Comparison of ENCODE assay signal across 11 cellular contexts in genomic region chr16:2025878-2026460, GRCh38. TPM values are rescaled to one million over a fixed set of nuclear protein-coding genes. Genes with fewer than 3 reads are reported as not detected.
DNase-seq lines count a peak whose midpoint lies in the region; ATAC-seq and TF ChIP-seq lines count a peak whose summit lies in the region.
"Had no signal": no experiment of that assay in that cellular context is flagged by ENCODE, and none has a peak within 500 bp of the region (broad histone marks: within the 10 kb centered on the region; RNA-seq: fewer than 3 reads in every experiment).

No MANE protein-coding gene starts in this region.

- peak overlapping the region in 11 of 12 donors; percentile 42 to 98 (median 89) for H3K4me3 ChIP-seq in heart left ventricle
- H3K4me3 ChIP-seq in breast epithelium = peak overlapping the region; percentile 58 to 93 (median 74)
- H3K4me3 ChIP-seq in upper lobe of right lung = peak overlapping the region; percentile 52

- H3K27ac Mint-ChIP-seq in naive B cell = no peak overlapping the region

- peaks cover 22 to 29% (median 24%) of the 10 kb centered on the region in 3 donors for H3K4me1 Mint-ChIP-seq in naive B cell

- H3K9me3 Mint-ChIP-seq in naive B cell = peaks cover 0 to 1% (median 0%) of the 10 kb centered on the region in 7 donors

- peaks cover 17 to 68% (median 45%) of the 10 kb centered on the region in 3 donors for H3K27me3 Mint-ChIP-seq in naive B cell

- WGBS in heart left ventricle, 4 donors = 66 to 76% (median 66%) methylated on average over 16 of the region's 16 CpGs

- peaks cover 0 to 72% (median 40%) of the 10 kb centered on the region in 12 donors for H3K4me1 ChIP-seq in heart left ventricle
- peaks cover 4 to 27% of the 10 kb centered on the region in 2 donors for H3K4me1 ChIP-seq in breast epithelium
- H3K4me1 ChIP-seq in upper lobe of right lung = peaks cover 46% of the 10 kb centered on the region

- H3K27ac ChIP-seq in heart left ventricle (peak overlapping the region; percentile 62 to 97 (median 88)), breast epithelium (peak overlapping the region; percentile 71 to 75), upper lobe of right lung (peak overlapping the region; percentile 67)

- no peak for ATAC-seq in heart left ventricle
- no peak for ATAC-seq in Right ventricle myocardium inferior
- ATAC-seq in naive B cell (ENCODE audit: low read depth in 2 of 2) = no peak
- no peak for ATAC-seq in upper lobe of right lung
- no peak for ATAC-seq in HG03520 (IDR thresholded peaks at IDR 0.05; ENCODE audit: unreplicated experiment)
- no peak for ATAC-seq in omental fat pad (ENCODE audit: low FRiP score)

- intact Hi-C loops in heart left ventricle (cut with DNase I) = loop anchor here in 3 of 10 donors (2.0 to 10.0 kb wide), 2 partner anchors 21 to 59 kb away; partner anchors contain the start of genes NTHL1 (in 2 of the 3) and TSC2 (in 2 of the 3)
- intact Hi-C loops in Right ventricle myocardium inferior (cut with DNase I) = no loop called here
- intact Hi-C loops in breast epithelium (cut with DNase I; ENCODE audit: low total_unique reads) = loop anchor here (1.0 to 5.0 kb wide), 2 partner anchors 42 to 116 kb away; no protein-coding TSS in a partner anchor
- intact Hi-C loops in upper lobe of right lung (cut with DNase I) = no loop called here

- H3K27me3 ChIP-seq in heart left ventricle (peaks cover 0 to 28% (median 9%) of the 10 kb centered on the region in 9 donors), breast epithelium (no peaks in the 10 kb centered on the region), upper lobe of right lung (peaks cover 10% of the 10 kb centered on the region)

- peak overlapping the region in 7 of 8 donors; percentile 59 to 82 (median 65) for H3K4me3 Mint-ChIP-seq in naive B cell

- no peak for TF ChIP-seq POLR2A in heart left ventricle (IDR thresholded peaks at IDR 0.05)
- no peak for TF ChIP-seq POLR2A in breast epithelium (IDR thresholded peaks at IDR 0.05)

- H3K9me3 ChIP-seq in heart left ventricle (no peaks in the 10 kb centered on the region), breast epithelium (no peaks in the 10 kb centered on the region), upper lobe of right lung (no peaks in the 10 kb centered on the region)

- no peaks in the 10 kb centered on the region for H3K36me3 Mint-ChIP-seq in naive B cell

- TF ChIP-seq CTCF in heart left ventricle (IDR thresholded peaks at IDR 0.05) (no peak), breast epithelium (IDR thresholded peaks at IDR 0.05) (no peak), upper lobe of right lung (IDR thresholded peaks at IDR 0.05) (no peak), omental fat pad (IDR thresholded peaks at IDR 0.05) (no peak)

- DNase-seq in heart left ventricle = peak in 2 of 5 donors; percentile 30 to 43
- DNase-seq in Right ventricle myocardium inferior (ENCODE audit: missing footprints) = no peak
- DNase-seq in breast epithelium (ENCODE audit: low spot score in 2 of 2) = no peak
- DNase-seq in naive B cell = no peak
- DNase-seq in upper lobe of right lung = no peak
- no peak for DNase-seq in omental fat pad (ENCODE audit: low spot score)
- no peak for DNase-seq in NCI-H1694 (lab: John Stamatoyannopoulos, UW)
- DNase-seq: activated CD4-positive, CD25-positive, alpha-beta regulatory T cell treated with anti-CD3 and anti-CD28 coated beads, Interleukin-2, amount 50 U/mL, for 72 hours; COR-L47; NCI-H526 treated with DMSO at 0.1 percent for 48 hours had no signal

- H3K36me3 ChIP-seq in heart left ventricle (peaks cover 0 to 14% (median 6%) of the 10 kb centered on the region in 9 donors), breast epithelium (no peaks in the 10 kb centered on the region), upper lobe of right lung (peaks cover 15% of the 10 kb centered on the region)

RNA-seq across cellular contexts. Expression of gene NHERF2, which starts 0.7 kb away (rescaled TPM):
- total RNA-seq in heart left ventricle (100 to 1,000 TPM; 124 to 496 (median 227) TPM), Right ventricle myocardium inferior (292 TPM), breast epithelium (10 to 100 TPM; 31.5 to 58.3 (median 38.9) TPM), upper lobe of right lung (363 TPM), omental fat pad (100 to 1,000 TPM in 2 of 4 donors, 10 to 100 TPM in 2; 52.8 to 166 (median 84.9) TPM)
- polyA plus RNA-seq in heart left ventricle (100 to 1,000 TPM; 213 to 396 TPM), naive B cell (ENCODE audit: low read depth in 6 of 6) (not detected)

RNA-seq across cellular contexts. Expression of gene NPW, which starts 6.4 kb away (rescaled TPM):
- total RNA-seq in heart left ventricle (under 1 TPM in 1 of 9 donors, not detected in 8; 0.69 TPM), Right ventricle myocardium inferior (not detected), breast epithelium (not detected), upper lobe of right lung (not detected), omental fat pad (under 1 TPM in 1 of 4 donors, not detected in 3; 0.48 TPM)
- polyA plus RNA-seq in heart left ventricle (under 1 TPM in 1 of 2 donors, not detected in 1; 0.19 TPM), naive B cell (ENCODE audit: low read depth in 6 of 6) (not detected)

RNA-seq across cellular contexts. Expression of gene ZNF598, which starts 16.3 kb away (rescaled TPM):
- 10 to 100 TPM; 10.9 to 47.4 (median 17.0) TPM for total RNA-seq in heart left ventricle
- 10 to 100 TPM in 1 of 2 donors, 1 to 10 TPM in 1; 9.4 to 33.8 TPM for polyA plus RNA-seq in heart left ventricle
- total RNA-seq in Right ventricle myocardium inferior = 18.5 TPM
- 10 to 100 TPM; 16.0 to 25.2 (median 22.2) TPM for total RNA-seq in breast epithelium
- 1 to 10 TPM; 2.7 to 8.4 (median 3.9) TPM for polyA plus RNA-seq in naive B cell (ENCODE audit: low read depth in 6 of 6)
- total RNA-seq in upper lobe of right lung = 38.2 TPM
- total RNA-seq in omental fat pad = 10 to 100 TPM; 19.1 to 49.0 (median 24.3) TPM

RNA-seq across cellular contexts. Expression of gene NTHL1, which starts 21.7 kb away (rescaled TPM):
- total RNA-seq in heart left ventricle = 10 to 100 TPM in 7 of 9 donors, 1 to 10 TPM in 2; 9.0 to 25.0 (median 11.7) TPM
- 10 to 100 TPM; 13.1 to 32.3 TPM for polyA plus RNA-seq in heart left ventricle
- total RNA-seq in Right ventricle myocardium inferior = 23.3 TPM
- total RNA-seq in breast epithelium = 10 to 100 TPM; 10.6 to 27.9 (median 16.1) TPM
- 10 to 100 TPM; 21.4 to 38.3 (median 26.0) TPM for polyA plus RNA-seq in naive B cell (ENCODE audit: low read depth in 6 of 6)
- 26.4 TPM for total RNA-seq in upper lobe of right lung
- total RNA-seq in omental fat pad = 10 to 100 TPM in 3 of 4 donors, 1 to 10 TPM in 1; 7.1 to 18.1 (median 10.9) TPM

RNA-seq across cellular contexts. Expression of gene TSC2, which starts 21.8 kb away (rescaled TPM):
- total RNA-seq in heart left ventricle = 10 to 100 TPM; 48.4 to 94.5 (median 70.4) TPM
- 10 to 100 TPM; 33.3 to 44.8 TPM for polyA plus RNA-seq in heart left ventricle
- total RNA-seq in Right ventricle myocardium inferior = 62.8 TPM
- 10 to 100 TPM; 41.6 to 52.4 (median 48.9) TPM for total RNA-seq in breast epithelium
- polyA plus RNA-seq in naive B cell (ENCODE audit: low read depth in 6 of 6) = 10 to 100 TPM; 16.6 to 45.0 (median 24.9) TPM
- total RNA-seq in upper lobe of right lung = 119 TPM
- total RNA-seq in omental fat pad = 10 to 100 TPM; 30.0 to 59.4 (median 35.9) TPM
